In genomic region chr5:36161317-36161716, GRCh38 we compare ENCODE assay signal across 2 cellular contexts.
TF ChIP-seq lines count a peak whose summit lies in the region.

No MANE protein-coding gene starts in this region.

TF ChIP-seq in liver, 16 proteins besides CTCF, POLR2A, EP300 and RAD21:
- TF ChIP-seq MAX (IDR thresholded peaks at IDR 0.05) (no peak), YY1 (IDR thresholded peaks at IDR 0.05) (peak; percentile 11), TAF1 (conservative IDR thresholded peaks at IDR 0.05) (no peak), HNF4A (conservative IDR thresholded peaks at IDR 0.05) (peak; percentile 22 to 45), SP1 (IDR thresholded peaks at IDR 0.05) (no peak)

TF ChIP-seq in HepG2, 621 proteins besides CTCF, POLR2A, EP300 and RAD21:
- no peak for TF ChIP-seq ZBTB21 (CRISPR knock-in tag; IDR thresholded peaks at IDR 0.05)
- TF ChIP-seq RAD51 (IDR thresholded peaks at IDR 0.05; ENCODE audit: borderline replicate concordance), result no peak
- TF ChIP-seq RFX3 (CRISPR knock-in tag; IDR thresholded peaks at IDR 0.05), result no peak
- TF ChIP-seq CC2D1A (CRISPR knock-in tag; IDR thresholded peaks at IDR 0.05), result no peak
- TF ChIP-seq ZFYVE20 (CRISPR knock-in tag; IDR thresholded peaks at IDR 0.05; ENCODE audit: borderline replicate concordance, low read depth), result no peak
- TF ChIP-seq ZNF780A (CRISPR knock-in tag; IDR thresholded peaks at IDR 0.05), result no peak
- no peak for TF ChIP-seq HNRNPUL1 (IDR thresholded peaks at IDR 0.05; ENCODE audit: low read depth, low read length)
- TF ChIP-seq ZSCAN25 (CRISPR knock-in tag; IDR thresholded peaks at IDR 0.05), result no peak
- no peak for TF ChIP-seq EEA1 (CRISPR knock-in tag; IDR thresholded peaks at IDR 0.05; ENCODE audit: borderline replicate concordance)
- TF ChIP-seq FOXC1 (CRISPR knock-in tag; IDR thresholded peaks at IDR 0.05; ENCODE audit: borderline replicate concordance), result no peak
- TF ChIP-seq ZNF205 (CRISPR knock-in tag; IDR thresholded peaks at IDR 0.05), result no peak
- no peak for TF ChIP-seq CEBPG (CRISPR knock-in tag; IDR thresholded peaks at IDR 0.05)
- TF ChIP-seq ZNF691 (CRISPR knock-in tag; IDR thresholded peaks at IDR 0.05; ENCODE audit: borderline replicate concordance, low read depth), result no peak
TF ChIP-seq in HepG2: peak in this region for 0.
